ENCODE assay signal across 1 cellular context in the genomic region with DNA sequence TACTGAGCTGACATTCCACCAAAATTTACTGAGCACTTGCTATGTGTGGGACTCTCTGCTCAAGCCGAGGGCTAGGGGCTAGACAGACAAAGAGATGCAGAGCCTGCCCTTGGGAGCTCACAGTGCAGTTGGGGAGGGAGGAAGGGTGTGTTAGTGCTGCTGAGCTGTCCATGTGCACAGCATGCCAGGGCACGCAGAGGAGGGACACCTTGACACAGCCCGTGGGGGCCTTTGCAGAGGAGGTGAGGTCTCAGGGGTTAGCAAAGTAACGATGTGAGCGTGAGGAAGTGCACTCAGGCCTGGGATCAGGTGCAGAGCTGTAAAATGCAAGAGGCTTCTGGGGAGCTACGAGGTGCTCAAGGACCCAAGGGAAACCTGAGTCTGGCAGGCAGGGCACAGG.
TF ChIP-seq lines count a peak whose summit lies in the region.

No MANE protein-coding gene starts in this region.

TF ChIP-seq in GM23338, 12 proteins besides CTCF, POLR2A, EP300 and RAD21:
- TF ChIP-seq, protein P1, sequence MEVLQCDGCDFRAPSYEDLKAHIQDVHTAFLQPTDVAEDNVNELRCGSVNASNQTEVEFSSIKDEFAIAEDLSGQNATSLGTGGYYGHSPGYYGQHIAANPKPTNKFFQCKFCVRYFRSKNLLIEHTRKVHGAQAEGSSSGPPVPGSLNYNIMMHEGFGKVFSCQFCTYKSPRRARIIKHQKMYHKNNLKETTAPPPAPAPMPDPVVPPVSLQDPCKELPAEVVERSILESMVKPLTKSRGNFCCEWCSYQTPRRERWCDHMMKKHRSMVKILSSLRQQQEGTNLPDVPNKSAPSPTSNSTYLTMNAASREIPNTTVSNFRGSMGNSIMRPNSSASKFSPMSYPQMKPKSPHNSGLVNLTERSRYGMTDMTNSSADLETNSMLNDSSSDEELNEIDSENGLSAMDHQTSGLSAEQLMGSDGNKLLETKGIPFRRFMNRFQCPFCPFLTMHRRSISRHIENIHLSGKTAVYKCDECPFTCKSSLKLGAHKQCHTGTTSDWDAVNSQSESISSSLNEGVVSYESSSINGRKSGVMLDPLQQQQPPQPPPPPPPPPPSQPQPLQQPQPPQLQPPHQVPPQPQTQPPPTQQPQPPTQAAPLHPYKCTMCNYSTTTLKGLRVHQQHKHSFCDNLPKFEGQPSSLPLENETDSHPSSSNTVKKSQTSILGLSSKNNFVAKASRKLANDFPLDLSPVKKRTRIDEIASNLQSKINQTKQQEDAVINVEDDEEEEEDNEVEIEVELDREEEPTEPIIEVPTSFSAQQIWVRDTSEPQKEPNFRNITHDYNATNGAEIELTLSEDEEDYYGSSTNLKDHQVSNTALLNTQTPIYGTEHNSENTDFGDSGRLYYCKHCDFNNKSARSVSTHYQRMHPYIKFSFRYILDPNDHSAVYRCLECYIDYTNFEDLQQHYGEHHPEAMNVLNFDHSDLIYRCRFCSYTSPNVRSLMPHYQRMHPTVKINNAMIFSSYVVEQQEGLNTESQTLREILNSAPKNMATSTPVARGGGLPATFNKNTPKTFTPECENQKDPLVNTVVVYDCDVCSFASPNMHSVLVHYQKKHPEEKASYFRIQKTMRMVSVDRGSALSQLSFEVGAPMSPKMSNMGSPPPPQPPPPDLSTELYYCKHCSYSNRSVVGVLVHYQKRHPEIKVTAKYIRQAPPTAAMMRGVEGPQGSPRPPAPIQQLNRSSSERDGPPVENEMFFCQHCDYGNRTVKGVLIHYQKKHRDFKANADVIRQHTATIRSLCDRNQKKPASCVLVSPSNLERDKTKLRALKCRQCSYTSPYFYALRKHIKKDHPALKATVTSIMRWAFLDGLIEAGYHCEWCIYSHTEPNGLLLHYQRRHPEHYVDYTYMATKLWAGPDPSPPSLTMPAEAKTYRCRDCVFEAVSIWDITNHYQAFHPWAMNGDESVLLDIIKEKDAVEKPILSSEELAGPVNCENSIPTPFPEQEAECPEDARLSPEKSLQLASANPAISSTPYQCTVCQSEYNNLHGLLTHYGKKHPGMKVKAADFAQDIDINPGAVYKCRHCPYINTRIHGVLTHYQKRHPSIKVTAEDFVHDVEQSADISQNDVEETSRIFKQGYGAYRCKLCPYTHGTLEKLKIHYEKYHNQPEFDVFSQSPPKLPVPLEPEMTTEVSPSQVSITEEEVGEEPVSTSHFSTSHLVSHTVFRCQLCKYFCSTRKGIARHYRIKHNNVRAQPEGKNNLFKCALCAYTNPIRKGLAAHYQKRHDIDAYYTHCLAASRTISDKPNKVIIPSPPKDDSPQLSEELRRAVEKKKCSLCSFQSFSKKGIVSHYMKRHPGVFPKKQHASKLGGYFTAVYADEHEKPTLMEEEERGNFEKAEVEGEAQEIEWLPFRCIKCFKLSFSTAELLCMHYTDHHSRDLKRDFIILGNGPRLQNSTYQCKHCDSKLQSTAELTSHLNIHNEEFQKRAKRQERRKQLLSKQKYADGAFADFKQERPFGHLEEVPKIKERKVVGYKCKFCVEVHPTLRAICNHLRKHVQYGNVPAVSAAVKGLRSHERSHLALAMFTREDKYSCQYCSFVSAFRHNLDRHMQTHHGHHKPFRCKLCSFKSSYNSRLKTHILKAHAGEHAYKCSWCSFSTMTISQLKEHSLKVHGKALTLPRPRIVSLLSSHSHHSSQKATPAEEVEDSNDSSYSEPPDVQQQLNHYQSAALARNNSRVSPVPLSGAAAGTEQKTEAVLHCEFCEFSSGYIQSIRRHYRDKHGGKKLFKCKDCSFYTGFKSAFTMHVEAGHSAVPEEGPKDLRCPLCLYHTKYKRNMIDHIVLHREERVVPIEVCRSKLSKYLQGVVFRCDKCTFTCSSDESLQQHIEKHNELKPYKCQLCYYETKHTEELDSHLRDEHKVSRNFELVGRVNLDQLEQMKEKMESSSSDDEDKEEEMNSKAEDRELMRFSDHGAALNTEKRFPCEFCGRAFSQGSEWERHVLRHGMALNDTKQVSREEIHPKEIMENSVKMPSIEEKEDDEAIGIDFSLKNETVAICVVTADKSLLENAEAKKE (CRISPR knock-in tag; IDR thresholded peaks at IDR 0.05), result no peak
- no peak for TF ChIP-seq EZH2phosphoT487 (IDR thresholded peaks at IDR 0.05; ENCODE audit: unreplicated experiment)
- no peak for TF ChIP-seq POLR2AphosphoS5 (IDR thresholded peaks at IDR 0.05; ENCODE audit: low read depth)
- no peak for TF ChIP-seq JUNB (IDR thresholded peaks at IDR 0.05; ENCODE audit: unreplicated experiment)
- TF ChIP-seq ZNF114 (CRISPR knock-in tag; IDR thresholded peaks at IDR 0.05), result no peak
- TF ChIP-seq NANOG (IDR thresholded peaks at IDR 0.05; ENCODE audit: borderline replicate concordance), result no peak
- no peak for TF ChIP-seq STAT1 (IDR thresholded peaks at IDR 0.05; ENCODE audit: unreplicated experiment)
TF ChIP-seq in GM23338: peak in this region for 0.
